In genomic region chr10:13100349-13101294, GRCh38 we compare ENCODE assay signal across 8 cellular contexts. TPM values are rescaled to one million over a fixed set of nuclear protein-coding genes. Genes with fewer than 3 reads are reported as not detected.
DNase-seq lines count a peak whose midpoint lies in the region; ATAC-seq and TF ChIP-seq lines count a peak whose summit lies in the region.

No MANE protein-coding gene starts in this region.

- no peak for TF ChIP-seq CTCF in VCaP (conservative IDR thresholded peaks at IDR 0.05)
- TF ChIP-seq CTCF in suprapubic skin (IDR thresholded peaks at IDR 0.05): no peak

- H3K4me1 Mint-ChIP-seq in effector memory CD8-positive, alpha-beta T cell (ENCODE audit: low read depth in 2 of 2): peaks cover 35 to 49% of the 10 kb centered on the region in 2 donors

- peak overlapping the region; percentile 53 for H2AFZ ChIP-seq in mesenchymal stem cell (ENCODE audit: low read depth, low read length)

- no peaks in the 10 kb centered on the region for H3K27me3 Mint-ChIP-seq in effector memory CD8-positive, alpha-beta T cell

- peaks cover 14% of the 10 kb centered on the region for H3K36me3 Mint-ChIP-seq in effector memory CD8-positive, alpha-beta T cell (ENCODE audit: insufficient read depth)

- H3K4me2 ChIP-seq in mesenchymal stem cell (ENCODE audit: low read length, poor library complexity, severe bottlenecking): peak overlapping the region; percentile 95

- H3K9ac ChIP-seq in mesenchymal stem cell (ENCODE audit: low read length): peak overlapping the region; percentile 94

- H3K4me3 ChIP-seq in mesenchymal stem cell (ENCODE audit: insufficient read depth in 1 of 2, low read depth in 1 of 2, low read length in 2 of 2) (peak overlapping the region; percentile 87 to 98), suprapubic skin (peak overlapping the region; percentile 98)

- H4K8ac ChIP-seq in mesenchymal stem cell (ENCODE audit: low read length): peak overlapping the region; percentile 70

- peak; percentile 26 for ATAC-seq in GM19397 (IDR thresholded peaks at IDR 0.05; ENCODE audit: unreplicated experiment)
- peak; percentile 25 for ATAC-seq in HG03439 (IDR thresholded peaks at IDR 0.05; ENCODE audit: unreplicated experiment)
- peak; percentile 18 for ATAC-seq in effector memory CD8-positive, alpha-beta T cell (replicated peaks)

- peak overlapping the region; percentile 85 for H3K27ac Mint-ChIP-seq in effector memory CD8-positive, alpha-beta T cell

- H3K4me3 Mint-ChIP-seq in effector memory CD8-positive, alpha-beta T cell: peak overlapping the region; percentile 77 to 83

- H2BK5ac ChIP-seq in mesenchymal stem cell (ENCODE audit: low read depth, low read length, poor library complexity, severe bottlenecking): peak overlapping the region; percentile 92

- peaks cover 6% of the 10 kb centered on the region for H3K79me1 ChIP-seq in mesenchymal stem cell (replicated peaks; ENCODE audit: low read length, poor library complexity, severe bottlenecking)

- peak overlapping the region; percentile 78 for H3K27ac ChIP-seq in VCaP
- peak overlapping the region; percentile 67 for H3K27ac ChIP-seq in mesenchymal stem cell (ENCODE audit: low read length, poor library complexity, severe bottlenecking)
- H3K27ac ChIP-seq in suprapubic skin: peak overlapping the region; percentile 98

- peak overlapping the region; percentile 29 to 45 for H2BK12ac ChIP-seq in mesenchymal stem cell (ENCODE audit: low read length in 2 of 2)

- peak overlapping the region; percentile 83 for H4K91ac ChIP-seq in mesenchymal stem cell (ENCODE audit: low read length)

- H3K4me1 ChIP-seq in mesenchymal stem cell (ENCODE audit: control insufficient read depth, insufficient read depth, low read depth, low read length) (peaks cover 7% of the 10 kb centered on the region), suprapubic skin (peaks cover 41% of the 10 kb centered on the region)

- no peaks in the 10 kb centered on the region for H3K9me3 Mint-ChIP-seq in effector memory CD8-positive, alpha-beta T cell

- H3K14ac ChIP-seq in mesenchymal stem cell (ENCODE audit: low read length in 2 of 2): peak overlapping the region in 1 of 2 experiments; percentile 86

- peak overlapping the region; percentile 16 for H2AK5ac ChIP-seq in mesenchymal stem cell (ENCODE audit: low read length, severe bottlenecking)

- WGBS in mesenchymal stem cell: 10% methylated on average over 26 of the region's 35 CpGs
- 3% methylated on average over 14 of the region's 35 CpGs for WGBS in suprapubic skin

- H3K9me3 ChIP-seq in mesenchymal stem cell (ENCODE audit: control insufficient read depth, low read length) (no peaks in the 10 kb centered on the region), suprapubic skin (no peaks in the 10 kb centered on the region)

- H3K18ac ChIP-seq in mesenchymal stem cell (ENCODE audit: low read depth in 1 of 2, low read length in 2 of 2): peak overlapping the region; percentile 78 to 79

- H3K27me3 ChIP-seq in mesenchymal stem cell (ENCODE audit: control insufficient read depth in 1 of 2, insufficient read depth in 1 of 2, low read length in 2 of 2): no peaks in the 10 kb centered on the region
- no peaks in the 10 kb centered on the region for H3K27me3 ChIP-seq in suprapubic skin

- H3K36me3 ChIP-seq in mesenchymal stem cell (ENCODE audit: control insufficient read depth in 1 of 2, insufficient read depth in 2 of 2, low read depth in 1 of 2, low read length in 2 of 2) (peaks cover 3 to 18% of the 10 kb centered on the region in 2 experiments), suprapubic skin (peaks cover 5% of the 10 kb centered on the region)

- TF ChIP-seq POLR2A in suprapubic skin (IDR thresholded peaks at IDR 0.05): no peak

- peak overlapping the region in 1 of 2 experiments; percentile 26 for H3K23ac ChIP-seq in mesenchymal stem cell (ENCODE audit: low read length in 2 of 2)

- H3K4ac ChIP-seq in mesenchymal stem cell (ENCODE audit: low read depth in 1 of 2, low read length in 2 of 2): peak overlapping the region; percentile 20 to 75

- DNase-seq in COLO668 (lab: John Stamatoyannopoulos, UW; ENCODE audit: unreplicated experiment) (peak; percentile 13), mesenchymal stem cell (peak; percentile 73), suprapubic skin (ENCODE audit: low spot score in 2 of 2) (peak in 1 of 2 donors; percentile 75), dedifferentiated amniotic fluid mesenchymal stem cell (ENCODE audit: extremely low spot score) (no peak)
- DNase-seq in effector memory CD8-positive, alpha-beta T cell: peak; percentile 6 to 27 (median 16)

- peak overlapping the region; percentile 71 for H2BK120ac ChIP-seq in mesenchymal stem cell (ENCODE audit: low read depth, low read length)

- TF ChIP-seq EP300 in suprapubic skin (IDR thresholded peaks at IDR 0.05): no peak

- H2BK15ac ChIP-seq in mesenchymal stem cell (ENCODE audit: low read depth, poor library complexity, severe bottlenecking): peak overlapping the region; percentile 83

RNA-seq across cellular contexts. Expression of gene OPTN, which starts 0.7 kb away (rescaled TPM):
- polyA plus RNA-seq in mesenchymal stem cell (2013, experiment 1 of 2): 61.0 TPM
- 59.1 TPM for polyA plus RNA-seq in mesenchymal stem cell (2013, experiment 2 of 2)
- total RNA-seq in suprapubic skin: 10 to 100 TPM; 43.7 to 75.6 (median 62.5) TPM
